Comparison of ENCODE assay signal across 27 cellular contexts in the genomic region with DNA sequence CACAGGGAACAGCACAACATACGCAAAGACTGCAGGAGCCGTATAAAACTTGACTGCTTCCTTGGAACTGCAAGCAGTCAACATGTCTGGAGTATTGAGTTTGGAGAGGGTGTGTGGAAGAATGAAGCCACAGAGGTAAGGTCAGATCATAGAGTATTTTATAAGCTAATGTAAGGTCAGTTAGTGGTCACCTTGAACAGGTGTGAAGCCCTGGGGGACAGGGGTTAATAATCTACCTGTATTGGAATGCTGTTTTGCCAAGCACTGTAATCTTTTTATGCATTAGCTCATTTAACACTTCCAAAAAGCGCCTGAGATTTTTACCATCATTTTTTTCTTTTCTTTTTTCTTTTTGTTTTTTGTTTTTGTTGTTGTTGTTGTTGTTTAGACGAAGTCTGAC. TPM values are rescaled to one million over a fixed set of nuclear protein-coding genes. Genes with fewer than 3 reads are reported as not detected.
A peak's percentile ranks its signal among the peaks of the same experiment; 100 is the strongest.
DNase-seq lines count a peak whose midpoint lies in the region; ATAC-seq, FAIRE-seq and TF ChIP-seq lines count a peak whose summit lies in the region.
"Had no signal": no experiment of that assay in that cellular context is flagged by ENCODE, and none has a peak within 500 bp of the region (broad histone marks: within the 10 kb centered on the region; RNA-seq: fewer than 3 reads in every experiment).

No MANE protein-coding gene starts in this region.

- no peaks in the 10 kb centered on the region for H3K9me3 Mint-ChIP-seq in glutamatergic neuron (ENCODE audit: unreplicated experiment)
- H3K9me3 Mint-ChIP-seq: CD8-positive, alpha-beta memory T cell had no signal

- WGBS in mammary epithelial cell (ENCODE audit: low coverage, missing lambda C conversion rate) = 100% methylated on average over 4 of the region's 4 CpGs
- 62% methylated on average over 4 of the region's 4 CpGs for WGBS in GM12878 (ENCODE audit: insufficient coverage, insufficient replicate concordance, low lambda C conversion rate, missing lambda C conversion rate)

- no peaks in the 10 kb centered on the region for H3K27me3 ChIP-seq in mammary epithelial cell (ENCODE audit: insufficient read depth, low read length)
- no peaks in the 10 kb centered on the region for H3K27me3 ChIP-seq in breast epithelium
- H3K27me3 ChIP-seq in GM12878 (replicated peaks in 1 of 2; ENCODE audit: control insufficient read depth in 2 of 2, insufficient read depth in 2 of 2, low read length in 1 of 2) = no peaks in the 10 kb centered on the region
- H3K27me3 ChIP-seq: BE2C had no signal

- H3K9ac ChIP-seq in mammary epithelial cell (ENCODE audit: insufficient read depth, low read length) (no peak overlapping the region), GM12878 (ENCODE audit: control insufficient read depth, insufficient read depth, low read length) (no peak overlapping the region)
- H3K9ac ChIP-seq: GM23248 had no signal

- H3K4me1 ChIP-seq in mammary epithelial cell (ENCODE audit: insufficient read depth, low read length) (peaks cover 29% of the 10 kb centered on the region), breast epithelium (peaks cover 0 to 3% of the 10 kb centered on the region in 2 donors), GM12878 (ENCODE audit: control insufficient read depth, insufficient read depth, low read length) (peaks cover 13% of the 10 kb centered on the region)
- H3K4me1 ChIP-seq: BE2C had no signal

- no peak overlapping the region for H3K4me3 ChIP-seq in mammary epithelial cell (replicated peaks in 1 of 3; ENCODE audit: insufficient read depth in 1 of 3, low read depth in 2 of 3, low read length in 3 of 3)
- H3K4me3 ChIP-seq in breast epithelium = no peak overlapping the region
- H3K4me3 ChIP-seq in GM12878 = no peak overlapping the region
- H3K4me3 ChIP-seq: GM23248, SK-N-MC had no signal

- no peak overlapping the region for H3K27ac Mint-ChIP-seq in glutamatergic neuron (ENCODE audit: unreplicated experiment)
- H3K27ac Mint-ChIP-seq: CD8-positive, alpha-beta memory T cell had no signal

- TF ChIP-seq EP300 in GM12878 (IDR thresholded peaks at IDR 0.05; ENCODE audit: borderline replicate concordance in 1 of 2, control insufficient read depth in 1 of 2, low read depth in 2 of 2, low read length in 2 of 2) = no peak

- intact Hi-C loops in mammary epithelial cell (cut with micrococcal nuclease) = no loop called here
- intact Hi-C loops in breast epithelium (cut with DNase I; ENCODE audit: low total_unique reads) = no loop called here
- intact Hi-C loops in GM12878 (cut with micrococcal nuclease; ENCODE audit: unreplicated experiment) = no loop called here

- H3K36me3 ChIP-seq in mammary epithelial cell (ENCODE audit: insufficient read depth, low read length) = no peaks in the 10 kb centered on the region
- no peaks in the 10 kb centered on the region for H3K36me3 ChIP-seq in breast epithelium
- H3K36me3 ChIP-seq in GM12878 (ENCODE audit: control insufficient read depth in 2 of 2, insufficient read depth in 2 of 2, low read length in 1 of 2) = no peaks in the 10 kb centered on the region
- H3K36me3 ChIP-seq: BE2C had no signal

- H3K4me2 ChIP-seq in mammary epithelial cell (ENCODE audit: insufficient read depth, low read depth, low read length) (no peak overlapping the region), GM12878 (ENCODE audit: control insufficient read depth, insufficient read depth) (no peak overlapping the region)

- RAD21 ChIA-PET in GM12878 (lab: Charles Lee; ENCODE audit: unreplicated experiment) = interaction anchor here (19.6 kb wide), 1 partner anchor 50 kb away, joined by 616 read pairs; a partner anchor contains a TSS

- no peaks in the 10 kb centered on the region for H4K20me1 ChIP-seq in mammary epithelial cell (ENCODE audit: insufficient read depth, low read length)
- no peaks in the 10 kb centered on the region for H4K20me1 ChIP-seq in GM12878 (ENCODE audit: control insufficient read depth, insufficient read depth)

- peak overlapping the region; percentile 1 for H2AFZ ChIP-seq in mammary epithelial cell (ENCODE audit: low read depth, low read length)
- H2AFZ ChIP-seq in GM12878 (ENCODE audit: control insufficient read depth, low read depth, low read length) = no peak overlapping the region
- H2AFZ ChIP-seq: GM23248 had no signal

- TF ChIP-seq CTCF in mammary epithelial cell (conservative IDR thresholded peaks at IDR 0.05 in 1 of 2, IDR thresholded peaks at IDR 0.05 in 1 of 2; ENCODE audit: extremely low read depth in 1 of 2, insufficient read depth in 1 of 2, low read depth in 1 of 2, low read length in 2 of 2) = no peak
- TF ChIP-seq CTCF in breast epithelium (IDR thresholded peaks at IDR 0.05) = no peak
- TF ChIP-seq CTCF in GM12878 (IDR thresholded peaks at IDR 0.05 in 2 of 3, conservative IDR thresholded peaks at IDR 0.05 in 1 of 3; ENCODE audit: control insufficient read depth in 2 of 3, extremely low read depth in 1 of 3, insufficient read depth in 1 of 3, low read depth in 3 of 3, low read length in 3 of 3) = no peak
- TF ChIP-seq CTCF in glutamatergic neuron (IDR thresholded peaks at IDR 0.05; ENCODE audit: partially characterized antibody, unreplicated experiment) = no peak

- dilution Hi-C loops in mammary epithelial cell (cut with HindIII; ENCODE audit: low sequenced_read_pairs) = no loop called here

- H3K27me3 Mint-ChIP-seq in glutamatergic neuron (ENCODE audit: unreplicated experiment) = peaks cover 2% of the 10 kb centered on the region

- SMC1A ChIA-PET in GM12878 (lab: Charles Lee; ENCODE audit: uncharacterized antibody, unreplicated experiment) = interaction anchor here (0.9 to 34.4 kb wide), 5 partner anchors 9 to 175 kb away, joined by 4 to 1048 read pairs (median 4); no protein-coding TSS in a partner anchor

- no peak for FAIRE-seq in GM12878 (lab: Jason Lieb, UNC)
- FAIRE-seq: HepG2 had no signal

- in situ Hi-C loops in mammary epithelial cell (cut with MboI; ENCODE audit: low sequenced_read_pairs in 2 of 2) (no loop called here), GM12878 (cut with MboI) (no loop called here)

- CTCF ChIA-PET in mammary epithelial cell (lab: Charles Lee; ENCODE audit: low non-redundant PET) = no interaction called here
- CTCF ChIA-PET in GM12878 (lab: Yijun Ruan, JAX) = interaction anchor here (0.7 to 21.2 kb wide), 6 partner anchors 10 to 169 kb away, joined by 3 to 930 read pairs (median 5); no protein-coding TSS in a partner anchor

- no TSS peak for BruUV-seq in mammary epithelial cell (replicated peaks; lab: Mats Ljungman, UMichigan)
- no TSS peak for BruUV-seq in GM12878 (replicated peaks; lab: Mats Ljungman, UMichigan)

- no peaks in the 10 kb centered on the region for H3K9me3 ChIP-seq in mammary epithelial cell (replicated peaks; ENCODE audit: insufficient read depth, low read length)
- H3K9me3 ChIP-seq in breast epithelium = no peaks in the 10 kb centered on the region
- H3K9me3 ChIP-seq in GM12878 (replicated peaks; ENCODE audit: control insufficient read depth, insufficient read depth, low read length) = no peaks in the 10 kb centered on the region
- H3K9me3 ChIP-seq: BE2C had no signal

- POLR2A ChIA-PET in GM12878 (lab: Charles Lee) = interaction anchor here (0.8 to 2.2 kb wide), 5 partner anchors 23 to 162 kb away, joined by 3 to 7 read pairs (median 5); a partner anchor contains a TSS

- TF ChIP-seq POLR2A in breast epithelium (IDR thresholded peaks at IDR 0.05) (no peak), GM12878 (IDR thresholded peaks at IDR 0.05; ENCODE audit: low read depth, low read length) (no peak)

- H3K27ac ChIP-seq in mammary epithelial cell (ENCODE audit: insufficient read depth, low read depth, low read length) = no peak overlapping the region
- H3K27ac ChIP-seq in breast epithelium = no peak overlapping the region
- H3K27ac ChIP-seq in GM12878 (ENCODE audit: control insufficient read depth, insufficient read depth) = no peak overlapping the region
- H3K27ac ChIP-seq: 22Rv1, GM23248, SK-N-MC had no signal

- H3K36me3 Mint-ChIP-seq in glutamatergic neuron (ENCODE audit: unreplicated experiment) = no peaks in the 10 kb centered on the region
- H3K36me3 Mint-ChIP-seq: CD14-positive monocyte; CD8-positive, alpha-beta memory T cell had no signal

- no peaks in the 10 kb centered on the region for H3K4me1 Mint-ChIP-seq in glutamatergic neuron (ENCODE audit: low read depth, unreplicated experiment)

- TF ChIP-seq RAD21 in GM12878 (IDR thresholded peaks at IDR 0.05; ENCODE audit: insufficient read depth, low read depth, low read length) = no peak

- H3K79me2 ChIP-seq in mammary epithelial cell (ENCODE audit: insufficient read depth, low read length) (no peaks in the 10 kb centered on the region), GM12878 (ENCODE audit: control insufficient read depth, insufficient read depth, low read length) (no peaks in the 10 kb centered on the region)

- DNase-seq in mammary epithelial cell (no peak), breast epithelium (ENCODE audit: low spot score in 2 of 2) (no peak), GM12878 (ENCODE audit: low read depth, low spot score) (no peak), kidney tubule cell (ENCODE audit: low spot score) (peak; percentile 44), NCI-H69 (lab: John Stamatoyannopoulos, UW) (no peak), glutamatergic neuron (no peak)
- DNase-seq: BE2C; CD8-positive, alpha-beta memory T cell; DMS79 treated with DMSO at 0.1 percent for 48 hours; GM23248; HCEC 1CT; KBM-7; MV-4-11; NCI-H1105 treated with DMSO at 0.1 percent for 48 hours; NCI-H146; NCI-H2029; NCI-H446; NCI-H524 treated with DMSO at 0.1 percent for 48 hours; NCI-H82; NK-92 treated with Interleukin-12 subunit alpha and Interleukin-12 subunit beta, amount 100 ng/mL, for 24 hours; SIG-M5; SW 1271 had no signal

- no peak for ATAC-seq in GM12878
- no peak for ATAC-seq in GM18502 (IDR thresholded peaks at IDR 0.05; ENCODE audit: poor library complexity, unreplicated experiment)
- ATAC-seq: HepG2 had no signal

- H3K4me3 Mint-ChIP-seq in glutamatergic neuron (ENCODE audit: unreplicated experiment) = no peak overlapping the region
- H3K4me3 Mint-ChIP-seq: CD14-positive monocyte; CD8-positive, alpha-beta memory T cell had no signal

RNA-seq across cellular contexts. Expression of a gene that starts 23.1 kb away (rescaled TPM):
- 100 to 1,000 TPM in 1 of 2 donors, 10 to 100 TPM in 1; 85.7 to 712 TPM for total RNA-seq in mammary epithelial cell
- polyA plus RNA-seq in mammary epithelial cell = 269 TPM
- polyA minus RNA-seq in mammary epithelial cell = 274 TPM
- 10 to 100 TPM in 1 of 3 donors, 1 to 10 TPM in 2; 4.2 to 11.0 (median 5.2) TPM for total RNA-seq in breast epithelium
- 11.2 and 14.9 TPM in 2 replicates for total RNA-seq in GM12878 (2013; cell fraction: nucleolus; rRNA removed)
- total RNA-seq in GM12878 (2014; rRNA removed) = 11.2 and 11.9 TPM in 2 replicates
- 9.3 and 16.0 TPM in 2 replicates for total RNA-seq in GM12878 (2014; rRNA removed; fragmentation: Illumina TruSeq; extraction: Trizol)
- total RNA-seq in GM12878 (2021) = 15.2 and 17.1 TPM in 2 replicates
- polyA plus RNA-seq in GM12878 (2011; ENCODE audit: low read depth) = 0.20 TPM
- 2.0 and 2.5 TPM in 2 replicates for polyA plus RNA-seq in GM12878 (2011; rRNA removed)
- 3.2 and 4.3 TPM in 2 replicates for polyA plus RNA-seq in GM12878 (2011; cell fraction: cytosol; rRNA removed)
- polyA plus RNA-seq in GM12878 (2011; cell fraction: nucleus; rRNA removed) = 5.4 and 7.6 TPM in 2 replicates
- 0.54 and 1.2 TPM in 2 replicates for polyA plus RNA-seq in GM12878 (2012)
- polyA plus RNA-seq in GM12878 (2014; fragmentation: Illumina TruSeq; extraction: Trizol) = 10.4 and 12.8 TPM in 2 replicates
- 1 to 10 TPM; 5.7 to 8.0 TPM for polyA plus RNA-seq in GM12878 (2014; fragmentation: Nextera tagmentation; extraction: Ambion mirVana)
- 11.1 and 12.2 TPM in 2 replicates for polyA plus RNA-seq in GM12878 (2014; rRNA removed)
- 10 to 100 TPM; 16.9 to 20.9 TPM for polyA plus RNA-seq in GM12878 (2016; fragmentation: Nextera tagmentation; extraction: Ambion mirVana)
- polyA minus RNA-seq in GM12878 (2011; rRNA and poly(A)+ RNA removed) = 2.0 and 2.3 TPM in 2 replicates
- polyA minus RNA-seq in GM12878 (2011; cell fraction: cytosol; rRNA and poly(A)+ RNA removed) = 0.62 and 1.2 TPM in 2 replicates
- polyA minus RNA-seq in GM12878 (2011; cell fraction: nucleus; rRNA and poly(A)+ RNA removed) = 1.1 and 1.2 TPM in 2 replicates
- 0.59 TPM for total RNA-seq in glutamatergic neuron (ENCODE audit: unreplicated experiment)
- polyA plus RNA-seq: CD8-positive, alpha-beta memory T cell had no signal

RNA-seq across cellular contexts. Expression of a gene that starts 59.7 kb away (rescaled TPM):
- total RNA-seq in mammary epithelial cell (10 to 100 TPM; 20.1 to 20.2 TPM), breast epithelium (10 to 100 TPM; 22.6 to 28.0 (median 27.2) TPM), GM12878 (2014; rRNA removed) (15.9 and 18.0 TPM in 2 replicates), GM12878 (2014; rRNA removed; fragmentation: Illumina TruSeq; extraction: Trizol) (15.1 and 15.8 TPM in 2 replicates), GM12878 (2021) (18.9 and 20.9 TPM in 2 replicates), glutamatergic neuron (ENCODE audit: unreplicated experiment) (25.9 TPM)
- polyA plus RNA-seq in mammary epithelial cell (23.0 TPM), GM12878 (2011; rRNA removed) (14.3 and 19.7 TPM in 2 replicates), GM12878 (2014; fragmentation: Illumina TruSeq; extraction: Trizol) (21.1 and 22.9 TPM in 2 replicates), GM12878 (2014; fragmentation: Nextera tagmentation; extraction: Ambion mirVana) (1 to 10 TPM; 5.5 to 6.9 TPM), GM12878 (2014; rRNA removed) (23.4 and 24.3 TPM in 2 replicates), GM12878 (2016; fragmentation: Nextera tagmentation; extraction: Ambion mirVana) (10 to 100 TPM; 13.9 TPM)
- 18.3 TPM for polyA minus RNA-seq in mammary epithelial cell
- 42.9 and 44.2 TPM in 2 replicates for total RNA-seq in GM12878 (2013; cell fraction: nucleolus; rRNA removed)
- 8.6 TPM for polyA plus RNA-seq in GM12878 (2011; ENCODE audit: low read depth)
- 19.0 and 21.6 TPM in 2 replicates for polyA plus RNA-seq in GM12878 (2011; cell fraction: cytosol; rRNA removed)
- polyA plus RNA-seq in GM12878 (2011; cell fraction: nucleus; rRNA removed) = 39.5 and 45.1 TPM in 2 replicates
- polyA plus RNA-seq in GM12878 (2012) = 10.3 and 10.8 TPM in 2 replicates
- 17.9 and 21.1 TPM in 2 replicates for polyA minus RNA-seq in GM12878 (2011; rRNA and poly(A)+ RNA removed)
- 4.0 and 7.3 TPM in 2 replicates for polyA minus RNA-seq in GM12878 (2011; cell fraction: cytosol; rRNA and poly(A)+ RNA removed)
- 11.5 and 22.0 TPM in 2 replicates for polyA minus RNA-seq in GM12878 (2011; cell fraction: nucleus; rRNA and poly(A)+ RNA removed)

Comparison
In these comparisons a context has a peak if more than half of its experiments do, and no peak if none do; other contexts are left out.
1. RNA of a gene that starts 23.1 kb away (total RNA-seq): 85.7 to 712 TPM in mammary epithelial cell; 9.3 to 17.1 TPM in GM12878, 4.2 to 11.0 TPM in breast epithelium and 0.59 TPM in glutamatergic neuron (single experiment); every median in the first group is over 4 times any median in the second.